Comparison of ENCODE assay signal across 12 cellular contexts in genomic region chrX:112734250-112734649, GRCh38. TPM values are rescaled to one million over a fixed set of nuclear protein-coding genes. Genes with fewer than 3 reads are reported as not detected.
DNase-seq lines count a peak whose midpoint lies in the region; ATAC-seq and TF ChIP-seq lines count a peak whose summit lies in the region.
"Had no signal": no experiment of that assay in that cellular context is flagged by ENCODE, and none has a peak within 500 bp of the region (broad histone marks: within the 10 kb centered on the region; RNA-seq: fewer than 3 reads in every experiment).

No MANE protein-coding gene starts in this region.

- H4K20me1 ChIP-seq in Loucy (ENCODE audit: insufficient read depth, low read length, poor library complexity, severe bottlenecking): no peaks in the 10 kb centered on the region

- H3K4me1 ChIP-seq in Loucy (ENCODE audit: insufficient read depth, low read length, poor library complexity, severe bottlenecking): peaks cover 10% of the 10 kb centered on the region
- H3K4me1 ChIP-seq: parathyroid adenoma had no signal

- POLR2A ChIA-PET in activated CD8-positive, alpha-beta T cell treated with anti-CD3 and anti-CD28 coated beads, Interleukin-2, amount 10 ng/mL, durations not matched to agents 7 days and 5 days (lab: Charles Lee): no interaction called here

- H3F3A ChIP-seq in Loucy (ENCODE audit: low read depth): no peaks in the 10 kb centered on the region

- H3K9me2 ChIP-seq in Loucy (replicated peaks; ENCODE audit: low read depth, low read length): no peaks in the 10 kb centered on the region

- peaks cover 16% of the 10 kb centered on the region for H3K27me3 Mint-ChIP-seq in activated CD8-positive, alpha-beta T cell treated with anti-CD3 and anti-CD28 coated beads, Interleukin-2, amount 10 ng/mL, durations not matched to agents 7 days and 5 days (ENCODE audit: low read depth)

- H2AFZ ChIP-seq in Loucy (ENCODE audit: low read length): peak overlapping the region; percentile 91
- H2AFZ ChIP-seq: parathyroid adenoma had no signal

- no peaks in the 10 kb centered on the region for H3K36me3 Mint-ChIP-seq in activated CD8-positive, alpha-beta T cell treated with anti-CD3 and anti-CD28 coated beads, Interleukin-2, amount 10 ng/mL, durations not matched to agents 7 days and 5 days (ENCODE audit: low read depth)

- no peaks in the 10 kb centered on the region for H3K79me2 ChIP-seq in Loucy (ENCODE audit: insufficient read depth, low read length)
- H3K79me2 ChIP-seq: parathyroid adenoma had no signal

- no peak for TF ChIP-seq CTCF in Loucy (conservative IDR thresholded peaks at IDR 0.05; ENCODE audit: low read length)

- H3K4me3 Mint-ChIP-seq in activated CD8-positive, alpha-beta T cell treated with anti-CD3 and anti-CD28 coated beads, Interleukin-2, amount 10 ng/mL, durations not matched to agents 7 days and 5 days: no peak overlapping the region
- H3K4me3 Mint-ChIP-seq: T-helper 1 cell treated with Interleukin-12 subunit alpha and Interleukin-12 subunit beta and Interleukin-4 antibody, amounts not matched to agents 30 μg/mL and 1 μg/mL, for 36 hours had no signal

- H3K4me1 Mint-ChIP-seq in activated CD8-positive, alpha-beta T cell treated with anti-CD3 and anti-CD28 coated beads, Interleukin-2, amount 10 ng/mL, durations not matched to agents 7 days and 5 days (ENCODE audit: low read depth): peaks cover 5% of the 10 kb centered on the region

- H3K9ac ChIP-seq in Loucy (ENCODE audit: low read depth, low read length, poor library complexity, severe bottlenecking): peak overlapping the region; percentile 13
- H3K9ac ChIP-seq: parathyroid adenoma had no signal

- CTCF ChIA-PET in activated CD8-positive, alpha-beta T cell treated with anti-CD3 and anti-CD28 coated beads, Interleukin-2, amount 10 ng/mL, durations not matched to agents 7 days and 5 days (lab: Charles Lee): no interaction called here

- peak; percentile 1 for DNase-seq in fibroblast of gingiva (ENCODE audit: low read depth)
- DNase-seq in pons (ENCODE audit: low spot score): peak; percentile 48
- DNase-seq in 8988T: no peak
- no peak for DNase-seq in activated CD8-positive, alpha-beta T cell treated with anti-CD3 and anti-CD28 coated beads, Interleukin-2, amount 10 ng/mL, durations not matched to agents 7 days and 5 days
- no peak for DNase-seq in T-helper 9 cell
- DNase-seq: NCI-H1092 treated with DMSO at 0.1 percent for 48 hours; stimulated activated CD4-positive, alpha-beta T cell treated with anti-CD3 and anti-CD28 coated beads, Interleukin-4, amount 100 ng/mL, for 1 hour had no signal

- no peaks in the 10 kb centered on the region for H3K9me3 Mint-ChIP-seq in activated CD8-positive, alpha-beta T cell treated with anti-CD3 and anti-CD28 coated beads, Interleukin-2, amount 10 ng/mL, durations not matched to agents 7 days and 5 days (ENCODE audit: insufficient read depth)
- H3K9me3 Mint-ChIP-seq: T-helper 1 cell treated with Interleukin-12 subunit alpha and Interleukin-12 subunit beta and Interleukin-4 antibody, amounts not matched to agents 30 μg/mL and 1 μg/mL, for 36 hours had no signal

- no peak for TF ChIP-seq POLR2A in GM18505 (IDR thresholded peaks at IDR 0.05; ENCODE audit: borderline replicate concordance, extremely low read depth, insufficient read depth, insufficient read length)

- H3K27ac Mint-ChIP-seq in activated CD8-positive, alpha-beta T cell treated with anti-CD3 and anti-CD28 coated beads, Interleukin-2, amount 10 ng/mL, durations not matched to agents 7 days and 5 days: no peak overlapping the region
- H3K27ac Mint-ChIP-seq: T-helper 1 cell treated with Interleukin-12 subunit alpha and Interleukin-12 subunit beta and Interleukin-4 antibody, amounts not matched to agents 30 μg/mL and 1 μg/mL, for 36 hours had no signal

- H3K9me3 ChIP-seq in Loucy (ENCODE audit: insufficient read depth, low read depth, low read length): no peaks in the 10 kb centered on the region

- H3K36me3 ChIP-seq in Loucy (ENCODE audit: insufficient read depth, low read length): no peaks in the 10 kb centered on the region

- no peak overlapping the region for H3K4me3 ChIP-seq in Loucy (ENCODE audit: low read length, poor library complexity, severe bottlenecking)

- H3K27me3 ChIP-seq in Loucy (ENCODE audit: insufficient read depth, low read length, poor library complexity, severe bottlenecking): no peaks in the 10 kb centered on the region

- H3K4me2 ChIP-seq in Loucy (ENCODE audit: low read depth, low read length, poor library complexity, severe bottlenecking): peak overlapping the region; percentile 29

- ATAC-seq in GM18505 (IDR thresholded peaks at IDR 0.05; ENCODE audit: unreplicated experiment) (peak; percentile 45), GM21367 (IDR thresholded peaks at IDR 0.05; ENCODE audit: unreplicated experiment) (no peak)
- no peak for ATAC-seq in activated CD8-positive, alpha-beta T cell treated with anti-CD3 and anti-CD28 coated beads, Interleukin-2, amount 10 ng/mL, durations not matched to agents 7 days and 5 days

RNA-seq across cellular contexts. Expression of gene LHFPL1, which starts 54.5 kb away (rescaled TPM):
- total RNA-seq in activated CD8-positive, alpha-beta T cell treated with anti-CD3 and anti-CD28 coated beads, Interleukin-2, amount 10 ng/mL, durations not matched to agents 7 days and 5 days: under 1 TPM; 0.37 to 0.63 TPM

Comparison
In these comparisons a context has a peak if more than half of its experiments do, and no peak if none do; other contexts are left out.
1. DNase-seq: peak in fibroblast of gingiva (single experiment) and pons (single experiment); none in 8988T (single experiment), activated CD8-positive, alpha-beta T cell treated with anti-CD3 and anti-CD28 coated beads, Interleukin-2, amount 10 ng/mL, durations not matched to agents 7 days and 5 days (single experiment) and T-helper 9 cell (single experiment).